Comparison of ENCODE assay signal across 21 cellular contexts in the genomic region with DNA sequence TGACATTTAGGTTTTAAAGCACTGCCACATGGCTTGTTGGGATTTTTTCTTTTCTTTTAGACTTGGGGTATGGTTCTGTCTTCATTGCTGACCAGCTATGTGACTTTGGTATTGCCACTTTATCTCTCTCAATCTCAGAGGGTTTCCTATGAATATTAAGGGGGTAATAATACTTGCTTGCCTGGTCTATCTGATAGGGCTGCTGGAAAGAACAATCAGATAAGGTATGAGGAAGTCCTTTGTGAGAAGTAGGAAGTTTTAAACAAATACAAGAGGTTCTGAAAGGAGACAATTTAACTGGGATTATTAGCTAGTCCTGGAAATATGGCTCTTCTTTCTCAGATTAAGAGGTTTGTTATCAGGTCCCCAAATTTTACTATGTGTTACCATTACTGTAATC.
"Had no signal": no experiment of that assay in that cellular context is flagged by ENCODE, and none has a peak within 500 bp of the region (broad histone marks: within the 10 kb centered on the region; RNA-seq: fewer than 3 reads in every experiment).

No MANE protein-coding gene starts in this region.

- H3K9ac ChIP-seq: parathyroid adenoma had no signal

- H2AFZ ChIP-seq: parathyroid adenoma had no signal

- H3K36me3 Mint-ChIP-seq: immature natural killer cell; naive thymus-derived CD4-positive, alpha-beta T cell had no signal

- H3K36me3 ChIP-seq: esophagus muscularis mucosa, gastrocnemius medialis, prostate gland, sigmoid colon, suprapubic skin, thyroid gland, upper lobe of right lung, vagina had no signal

- H3K9me3 Mint-ChIP-seq: immature natural killer cell; naive thymus-derived CD4-positive, alpha-beta T cell; nephron progenitor cell had no signal

- H3K4me3 ChIP-seq: coronary artery, dorsolateral prefrontal cortex, esophagus muscularis mucosa, gastrocnemius medialis, prostate gland, sigmoid colon, skin epidermis, suprapubic skin, thyroid gland, upper lobe of right lung, vagina had no signal

- H3K27ac ChIP-seq: coronary artery, dorsolateral prefrontal cortex, epithelial cell of prostate, esophagus muscularis mucosa, gastrocnemius medialis, parathyroid adenoma, prostate gland, sigmoid colon, skin epidermis, suprapubic skin, thyroid gland, upper lobe of right lung, vagina had no signal

- H3K27ac Mint-ChIP-seq: immature natural killer cell; naive thymus-derived CD4-positive, alpha-beta T cell; nephron progenitor cell had no signal

- DNase-seq: dorsolateral prefrontal cortex; effector CD8-positive, alpha-beta T cell; gastrocnemius medialis; immature natural killer cell; mammary epithelial cell; naive thymus-derived CD4-positive, alpha-beta T cell; nephron progenitor cell; sigmoid colon; stimulated activated CD4-positive, alpha-beta T cell treated with anti-CD3 and anti-CD28 coated beads, Interleukin-2, amount 100 ng/mL, for 24 hours; stimulated activated CD4-positive, alpha-beta T cell treated with anti-CD3 and anti-CD28 coated beads, Interleukin-4, amount 100 ng/mL, for 4 hours; stimulated activated naive CD4-positive, alpha-beta T cell; thyroid gland; upper lobe of right lung had no signal

- H3K4me1 ChIP-seq: parathyroid adenoma, prostate gland, thyroid gland, upper lobe of right lung had no signal

- H3K4me1 Mint-ChIP-seq: nephron progenitor cell had no signal

- H3K27me3 ChIP-seq: esophagus muscularis mucosa, sigmoid colon, suprapubic skin, thyroid gland, upper lobe of right lung, vagina had no signal

- H3K9me3 ChIP-seq: esophagus muscularis mucosa, gastrocnemius medialis, prostate gland, sigmoid colon, suprapubic skin, thyroid gland, upper lobe of right lung, vagina had no signal

- H3K4me3 Mint-ChIP-seq: immature natural killer cell; naive thymus-derived CD4-positive, alpha-beta T cell; nephron progenitor cell had no signal

- H3K79me2 ChIP-seq: parathyroid adenoma had no signal

- ATAC-seq: gastrocnemius medialis; naive thymus-derived CD4-positive, alpha-beta T cell; upper lobe of right lung had no signal
